ENCODE assay signal across 12 cellular contexts in genomic region chr3:55490194-55490913, GRCh38. TPM values are rescaled to one million over a fixed set of nuclear protein-coding genes. Genes with fewer than 3 reads are reported as not detected.
DNase-seq lines count a peak whose midpoint lies in the region; ATAC-seq and TF ChIP-seq lines count a peak whose summit lies in the region.
"Had no signal": no experiment of that assay in that cellular context is flagged by ENCODE, and none has a peak within 500 bp of the region (broad histone marks: within the 10 kb centered on the region; RNA-seq: fewer than 3 reads in every experiment).

No MANE protein-coding gene starts in this region.

- WGBS in HUES64, result 62% methylated on average over 1 of the region's 3 CpGs

- peaks cover 9% of the 10 kb centered on the region for H3K4me1 ChIP-seq in HUES64 (ENCODE audit: insufficient read depth, low read length)
- H3K4me1 ChIP-seq in iPS-15b (ENCODE audit: control insufficient read depth, insufficient read depth, low read length), result peaks cover 3% of the 10 kb centered on the region

- H3K36me3 ChIP-seq in HUES64 (ENCODE audit: insufficient read depth, low read length), result no peaks in the 10 kb centered on the region
- no peaks in the 10 kb centered on the region for H3K36me3 ChIP-seq in iPS-15b (ENCODE audit: control insufficient read depth, insufficient read depth, low read length)

- H3K9me3 ChIP-seq in HUES64 (ENCODE audit: insufficient read depth, low read depth, low read length) (no peaks in the 10 kb centered on the region), iPS-15b (ENCODE audit: control insufficient read depth, insufficient read depth, low read length) (no peaks in the 10 kb centered on the region)

- no peak overlapping the region for H3K27ac ChIP-seq in HUES64 (ENCODE audit: low read depth, low read length)
- no peak overlapping the region for H3K27ac ChIP-seq in caudate nucleus (ENCODE audit: low read depth, low read length)
- H3K27ac ChIP-seq: KMS-11 had no signal

- TF ChIP-seq CTCF in type B pancreatic cell (conservative IDR thresholded peaks at IDR 0.05), result no peak

- H3K9ac ChIP-seq in HUES64 (ENCODE audit: low read depth, low read length) (no peak overlapping the region), iPS-15b (ENCODE audit: low read depth, low read length) (no peak overlapping the region)
- H3K9ac ChIP-seq: KMS-11 had no signal

- peak overlapping the region; percentile 91 for H3K4me3 Mint-ChIP-seq in type B pancreatic cell

- ATAC-seq in GM21737 (IDR thresholded peaks at IDR 0.05; ENCODE audit: unreplicated experiment), result no peak
- no peak for ATAC-seq in GM19452 (IDR thresholded peaks at IDR 0.05; ENCODE audit: unreplicated experiment)
- ATAC-seq: activated naive CD4-positive, alpha-beta T cell treated with anti-CD3 and anti-CD28 coated beads, Interleukin-2, amount 50 U/mL, for 72 hours; sciatic nerve had no signal

- peaks cover 68% of the 10 kb centered on the region for H3K27me3 ChIP-seq in HUES64 (ENCODE audit: insufficient read depth, low read length)
- peaks cover 56% of the 10 kb centered on the region for H3K27me3 ChIP-seq in iPS-15b (ENCODE audit: control insufficient read depth, insufficient read depth, low read length)

- H3K36me3 Mint-ChIP-seq in type B pancreatic cell, result peaks cover 8% of the 10 kb centered on the region

- peaks cover 47% of the 10 kb centered on the region for H3K27me3 Mint-ChIP-seq in type B pancreatic cell

- H3K4me3 ChIP-seq in HUES64 (ENCODE audit: low read length) (peak overlapping the region; percentile 73), iPS-15b (ENCODE audit: low read depth, low read length) (peak overlapping the region; percentile 86)

- no peaks in the 10 kb centered on the region for H3K9me3 Mint-ChIP-seq in type B pancreatic cell

- peak overlapping the region; percentile 50 for H3K27ac Mint-ChIP-seq in type B pancreatic cell
- H3K27ac Mint-ChIP-seq: activated naive CD4-positive, alpha-beta T cell treated with anti-CD3 and anti-CD28 coated beads, Interleukin-2, amount 50 U/mL, for 72 hours; CD4-positive, alpha-beta memory T cell had no signal

- DNase-seq in RPMI8226 (peak; percentile 25), type B pancreatic cell (ENCODE audit: extremely low spot score, unreplicated experiment) (no peak), caudate nucleus (lab: John Stamatoyannopoulos, UW) (no peak)
- DNase-seq: naive B cell had no signal

- H3K4me1 Mint-ChIP-seq in type B pancreatic cell (ENCODE audit: unreplicated experiment), result peaks cover 12% of the 10 kb centered on the region

RNA-seq across cellular contexts. Expression of gene WNT5A, which starts 3.2 kb away (rescaled TPM):
- 6.7 TPM for polyA plus RNA-seq in HUES64 (2013, experiment 1 of 2)
- polyA plus RNA-seq in HUES64 (2013, experiment 2 of 2), result 7.5 TPM
- 62.0 and 99.3 TPM in 2 replicates for total RNA-seq in type B pancreatic cell (ENCODE audit: low replicate concordance)
- total RNA-seq: activated naive CD4-positive, alpha-beta T cell treated with anti-CD3 and anti-CD28 coated beads, Interleukin-2, amount 50 U/mL, for 72 hours had no signal
- polyA plus RNA-seq: CD4-positive, alpha-beta memory T cell had no signal
